8 cellular contexts compared by ENCODE assay signal in the genomic region with DNA sequence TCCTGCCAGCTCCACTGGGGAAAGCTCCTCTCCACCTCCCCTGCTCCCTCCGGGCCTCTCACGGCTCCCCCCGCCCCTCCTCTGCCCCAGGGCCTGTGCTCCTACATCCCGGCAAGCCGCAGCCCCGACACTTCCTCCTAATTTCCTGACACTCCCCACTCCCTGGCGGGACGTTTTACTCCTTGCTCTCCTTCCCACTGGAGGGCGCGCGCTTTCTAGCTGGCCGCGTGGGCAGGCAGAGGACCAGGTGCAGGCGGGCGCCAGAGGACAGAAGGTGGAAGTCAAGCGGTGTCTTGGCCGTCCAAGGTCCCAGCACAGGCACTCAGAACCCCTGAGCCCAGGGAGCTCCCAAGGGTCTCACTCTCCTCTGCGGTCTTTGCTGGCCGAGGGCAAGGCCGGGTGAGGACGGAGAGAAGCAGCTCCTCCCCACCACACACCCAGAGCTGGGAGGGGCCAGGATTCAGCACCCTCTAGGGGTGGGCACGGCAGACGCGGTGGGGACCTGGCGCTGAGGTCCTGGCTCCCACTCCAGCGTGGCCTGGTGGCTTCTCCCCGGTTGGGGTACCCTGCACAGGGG. TPM values are rescaled to one million over a fixed set of nuclear protein-coding genes. Genes with fewer than 3 reads are reported as not detected.
DNase-seq lines count a peak whose midpoint lies in the region; TF ChIP-seq lines count a peak whose summit lies in the region.

No MANE protein-coding gene starts in this region.

- H3K27ac ChIP-seq in mammary epithelial cell (ENCODE audit: insufficient read depth, low read depth, low read length) = peak overlapping the region; percentile 50
- peak overlapping the region; percentile 80 for H3K27ac ChIP-seq in suprapubic skin

- H3K4me1 Mint-ChIP-seq in activated CD4-positive, alpha-beta T cell treated with anti-CD3 and anti-CD28 coated beads, Interleukin-2, amount 10 ng/mL, durations not matched to agents 7 days and 5 days = peaks cover 54% of the 10 kb centered on the region

- TF ChIP-seq POLR2A in suprapubic skin (IDR thresholded peaks at IDR 0.05) = no peak

- H3K4me2 ChIP-seq in mammary epithelial cell (ENCODE audit: insufficient read depth, low read depth, low read length) = peak overlapping the region; percentile 68

- no peaks in the 10 kb centered on the region for H4K20me1 ChIP-seq in mammary epithelial cell (ENCODE audit: insufficient read depth, low read length)

- peak; percentile 35 for DNase-seq in activated CD4-positive, alpha-beta T cell treated with anti-CD3 and anti-CD28 coated beads, Interleukin-2, amount 10 ng/mL, durations not matched to agents 7 days and 5 days
- DNase-seq in activated CD4-positive, alpha-beta T cell treated with anti-CD3 and anti-CD28 coated beads for 1 hour = no peak
- DNase-seq in NCI-H1436 treated with DMSO at 0.1 percent for 48 hours (lab: John Stamatoyannopoulos, UW) (peak; percentile 19), mammary epithelial cell (peak; percentile 58), kidney epithelial cell (ENCODE audit: low read depth) (no peak), suprapubic skin (ENCODE audit: low spot score in 2 of 2) (no peak), NCI-H446 (lab: John Stamatoyannopoulos, UW) (no peak)
- DNase-seq in activated effector memory CD4-positive, alpha-beta T cell treated with Interleukin-2 at 50 U/mL for 16 hours = no peak

- H3K27me3 Mint-ChIP-seq in activated CD4-positive, alpha-beta T cell treated with anti-CD3 and anti-CD28 coated beads, Interleukin-2, amount 10 ng/mL, durations not matched to agents 7 days and 5 days = no peaks in the 10 kb centered on the region

- CTCF ChIA-PET in activated CD4-positive, alpha-beta T cell treated with anti-CD3 and anti-CD28 coated beads, Interleukin-2, amount 10 ng/mL, durations not matched to agents 7 days and 5 days (lab: Charles Lee) = interaction anchor here (0.6 to 0.7 kb wide), 2 partner anchors 12 to 127 kb away, joined by 3 read pairs; no protein-coding TSS in a partner anchor
- CTCF ChIA-PET in mammary epithelial cell (lab: Charles Lee; ENCODE audit: low non-redundant PET) = interaction anchor here (0.6 kb wide), 2 partner anchors 11 to 21 kb away, joined by 3 read pairs; no protein-coding TSS in a partner anchor

- peaks cover 50% of the 10 kb centered on the region for H3K4me1 ChIP-seq in mammary epithelial cell (ENCODE audit: insufficient read depth, low read length)
- H3K4me1 ChIP-seq in suprapubic skin = peaks cover 52% of the 10 kb centered on the region

- peak overlapping the region; percentile 94 for H3K27ac Mint-ChIP-seq in activated CD4-positive, alpha-beta T cell treated with anti-CD3 and anti-CD28 coated beads, Interleukin-2, amount 10 ng/mL, durations not matched to agents 7 days and 5 days

- no peak for TF ChIP-seq EP300 in suprapubic skin (IDR thresholded peaks at IDR 0.05)

- H3K9ac ChIP-seq in mammary epithelial cell (ENCODE audit: insufficient read depth, low read length) = peak overlapping the region; percentile 39

- H3K36me3 ChIP-seq in mammary epithelial cell (ENCODE audit: insufficient read depth, low read length) = no peaks in the 10 kb centered on the region
- H3K36me3 ChIP-seq in kidney epithelial cell (ENCODE audit: control insufficient read depth, insufficient read depth, low read length) = no peaks in the 10 kb centered on the region
- no peaks in the 10 kb centered on the region for H3K36me3 ChIP-seq in suprapubic skin

- intact Hi-C loops in mammary epithelial cell (cut with micrococcal nuclease) = loop anchor here (1.0 to 2.0 kb wide), 2 partner anchors 51 to 113 kb away; partner anchors contain the start of genes TUBGCP2 and ZNF511

- no peak overlapping the region for H3K4me3 ChIP-seq in mammary epithelial cell (replicated peaks in 1 of 3; ENCODE audit: insufficient read depth in 1 of 3, low read depth in 2 of 3, low read length in 3 of 3)
- no peak overlapping the region for H3K4me3 ChIP-seq in kidney epithelial cell (ENCODE audit: low read depth, low read length)
- peak overlapping the region; percentile 36 for H3K4me3 ChIP-seq in suprapubic skin

- 5% methylated on average over 19 of the region's 27 CpGs for WGBS in mammary epithelial cell (ENCODE audit: low coverage, missing lambda C conversion rate)
- 16% methylated on average over 15 of the region's 27 CpGs for WGBS in suprapubic skin

- no peaks in the 10 kb centered on the region for H3K9me3 ChIP-seq in mammary epithelial cell (replicated peaks; ENCODE audit: insufficient read depth, low read length)
- H3K9me3 ChIP-seq in suprapubic skin = no peaks in the 10 kb centered on the region

- in situ Hi-C loops in mammary epithelial cell (cut with MboI; ENCODE audit: low sequenced_read_pairs in 2 of 2) = no loop called here

- H2AFZ ChIP-seq in mammary epithelial cell (ENCODE audit: low read depth, low read length) = peak overlapping the region; percentile 77

- H3K27me3 ChIP-seq in mammary epithelial cell (ENCODE audit: insufficient read depth, low read length) (no peaks in the 10 kb centered on the region), kidney epithelial cell (ENCODE audit: control insufficient read depth, insufficient read depth, low read length) (no peaks in the 10 kb centered on the region), suprapubic skin (no peaks in the 10 kb centered on the region)

- POLR2A ChIA-PET in activated CD4-positive, alpha-beta T cell treated with anti-CD3 and anti-CD28 coated beads, Interleukin-2, amount 10 ng/mL, durations not matched to agents 7 days and 5 days (lab: Charles Lee) = no interaction called here

- no TSS peak for BruUV-seq in mammary epithelial cell (replicated peaks; lab: Mats Ljungman, UMichigan)

- no peaks in the 10 kb centered on the region for H3K36me3 Mint-ChIP-seq in activated CD4-positive, alpha-beta T cell treated with anti-CD3 and anti-CD28 coated beads, Interleukin-2, amount 10 ng/mL, durations not matched to agents 7 days and 5 days (ENCODE audit: low read depth)

- no peaks in the 10 kb centered on the region for H3K79me2 ChIP-seq in mammary epithelial cell (ENCODE audit: insufficient read depth, low read length)

- peak overlapping the region; percentile 6 for H3K4me3 Mint-ChIP-seq in activated CD4-positive, alpha-beta T cell treated with anti-CD3 and anti-CD28 coated beads, Interleukin-2, amount 10 ng/mL, durations not matched to agents 7 days and 5 days

- TF ChIP-seq CTCF in mammary epithelial cell (conservative IDR thresholded peaks at IDR 0.05 in 1 of 2, IDR thresholded peaks at IDR 0.05 in 1 of 2; ENCODE audit: extremely low read depth in 1 of 2, insufficient read depth in 1 of 2, low read depth in 1 of 2, low read length in 2 of 2) (peak; percentile 36 to 62), kidney epithelial cell (IDR thresholded peaks at IDR 0.05; ENCODE audit: insufficient read depth, low read length, poor library complexity, severe bottlenecking) (peak; percentile 62), suprapubic skin (IDR thresholded peaks at IDR 0.05) (no peak)

- dilution Hi-C loops in mammary epithelial cell (cut with HindIII; ENCODE audit: low sequenced_read_pairs) = no loop called here

- H3K9me3 Mint-ChIP-seq in activated CD4-positive, alpha-beta T cell treated with anti-CD3 and anti-CD28 coated beads, Interleukin-2, amount 10 ng/mL, durations not matched to agents 7 days and 5 days = no peaks in the 10 kb centered on the region

RNA-seq across cellular contexts. Expression of gene ADAM8, which starts 19.1 kb away (rescaled TPM):
- total RNA-seq in activated CD4-positive, alpha-beta T cell treated with anti-CD3 and anti-CD28 coated beads, Interleukin-2, amount 10 ng/mL, durations not matched to agents 7 days and 5 days = 100 to 1,000 TPM; 123 to 153 TPM
- total RNA-seq in mammary epithelial cell (10 to 100 TPM in 1 of 2 donors, under 1 TPM in 1; 0.33 to 46.1 TPM), kidney epithelial cell (78.4 and 123 TPM in 2 replicates), suprapubic skin (10 to 100 TPM in 1 of 4 donors, 1 to 10 TPM in 3; 3.0 to 18.4 (median 4.1) TPM)
- polyA plus RNA-seq in mammary epithelial cell = 9.9 TPM
- 31.1 TPM for polyA minus RNA-seq in mammary epithelial cell

RNA-seq across cellular contexts. Expression of gene VENTX, which starts 19.9 kb away (rescaled TPM):
- not detected for total RNA-seq in activated CD4-positive, alpha-beta T cell treated with anti-CD3 and anti-CD28 coated beads, Interleukin-2, amount 10 ng/mL, durations not matched to agents 7 days and 5 days
- total RNA-seq in mammary epithelial cell = not detected
- polyA plus RNA-seq in mammary epithelial cell = not detected
- not detected for polyA minus RNA-seq in mammary epithelial cell
- total RNA-seq in kidney epithelial cell = not detected in 2 replicates
- 1 to 10 TPM in 1 of 4 donors, under 1 TPM in 2, not detected in 1; 0.17 to 2.3 (median 0.21) TPM for total RNA-seq in suprapubic skin

RNA-seq across cellular contexts. Expression of gene UTF1, which starts 27.6 kb away (rescaled TPM):
- not detected for total RNA-seq in activated CD4-positive, alpha-beta T cell treated with anti-CD3 and anti-CD28 coated beads, Interleukin-2, amount 10 ng/mL, durations not matched to agents 7 days and 5 days
- total RNA-seq in mammary epithelial cell = not detected
- not detected for polyA plus RNA-seq in mammary epithelial cell
- not detected for polyA minus RNA-seq in mammary epithelial cell
- total RNA-seq in kidney epithelial cell = not detected in 2 replicates
- not detected for total RNA-seq in suprapubic skin

RNA-seq across cellular contexts. Expression of gene TUBGCP2, which starts 51.1 kb away (rescaled TPM):
- 10 to 100 TPM; 52.4 to 54.2 TPM for total RNA-seq in activated CD4-positive, alpha-beta T cell treated with anti-CD3 and anti-CD28 coated beads, Interleukin-2, amount 10 ng/mL, durations not matched to agents 7 days and 5 days
- total RNA-seq in mammary epithelial cell (10 to 100 TPM; 59.3 to 78.1 TPM), kidney epithelial cell (55.6 and 65.5 TPM in 2 replicates), suprapubic skin (100 to 1,000 TPM in 1 of 4 donors, 10 to 100 TPM in 3; 44.5 to 107 (median 57.1) TPM)
- 56.4 TPM for polyA plus RNA-seq in mammary epithelial cell
- polyA minus RNA-seq in mammary epithelial cell = 53.1 TPM

RNA-seq across cellular contexts. Expression of gene ZNF511, which starts 51.1 kb away (rescaled TPM):
- total RNA-seq in activated CD4-positive, alpha-beta T cell treated with anti-CD3 and anti-CD28 coated beads, Interleukin-2, amount 10 ng/mL, durations not matched to agents 7 days and 5 days = 10 to 100 TPM; 54.5 to 59.7 TPM
- total RNA-seq in mammary epithelial cell = 10 to 100 TPM; 10.5 to 39.7 TPM
- polyA plus RNA-seq in mammary epithelial cell = 25.3 TPM
- 23.8 TPM for polyA minus RNA-seq in mammary epithelial cell
- 20.3 and 45.7 TPM in 2 replicates for total RNA-seq in kidney epithelial cell
- total RNA-seq in suprapubic skin = 10 to 100 TPM; 15.5 to 24.4 (median 17.3) TPM

Comparison
In these comparisons a context has a peak if more than half of its experiments do, and no peak if none do; other contexts are left out.
1. DNase-seq: peak in activated CD4-positive, alpha-beta T cell treated with anti-CD3 and anti-CD28 coated beads, Interleukin-2, amount 10 ng/mL, durations not matched to agents 7 days and 5 days (single experiment), NCI-H1436 treated with DMSO at 0.1 percent for 48 hours (single experiment) and mammary epithelial cell (single experiment); none in activated CD4-positive, alpha-beta T cell treated with anti-CD3 and anti-CD28 coated beads for 1 hour (single experiment), kidney epithelial cell (single experiment), suprapubic skin (0 of 2), NCI-H446 (0 of 2) and activated effector memory CD4-positive, alpha-beta T cell treated with Interleukin-2 at 50 U/mL for 16 hours (single experiment).
2. CTCF ChIP-seq: peak in mammary epithelial cell (2 of 2) and kidney epithelial cell (single experiment); none in suprapubic skin (0 of 2).